Comparison of ENCODE assay signal across 8 cellular contexts in genomic region chr6:136317023-136317649, GRCh38. TPM values are rescaled to one million over a fixed set of nuclear protein-coding genes. Genes with fewer than 3 reads are reported as not detected.
DNase-seq lines count a peak whose midpoint lies in the region; ATAC-seq, FAIRE-seq and TF ChIP-seq lines count a peak whose summit lies in the region.

No MANE protein-coding gene starts in this region.

- no peak overlapping the region for H3K14ac ChIP-seq in H1 (ENCODE audit: insufficient read length)

- no peaks in the 10 kb centered on the region for H3K4me1 Mint-ChIP-seq in activated CD4-positive, alpha-beta memory T cell treated with anti-CD3 and anti-CD28 coated beads for 36 hours (ENCODE audit: low read depth)

- CTCF ChIA-PET in activated CD4-positive, alpha-beta memory T cell treated with anti-CD3 and anti-CD28 coated beads for 36 hours (lab: Charles Lee), result interaction anchor here (0.7 to 2.2 kb wide), 22 partner anchors 10 to 864 kb away, joined by 3 to 14 read pairs (median 4); partner anchors contain the start of genes BCLAF1 and MTFR2
- CTCF ChIA-PET in H1 (lab: Charles Lee; ENCODE audit: partially characterized antibody), result interaction anchor here (0.7 to 3.5 kb wide), 35 partner anchors 10 to 866 kb away, joined by 3 to 30 read pairs (median 4); partner anchors contain the start of genes BCLAF1 and MTFR2

- H3K23ac ChIP-seq in H1 (ENCODE audit: insufficient read length), result no peak overlapping the region

- no peak overlapping the region for H2BK5ac ChIP-seq in H1 (ENCODE audit: low read depth, low read length)

- no peak overlapping the region for H4K8ac ChIP-seq in H1 (ENCODE audit: extremely low read depth, insufficient read depth, low read length)

- no peak overlapping the region for H3K4me3 Mint-ChIP-seq in activated CD4-positive, alpha-beta memory T cell treated with anti-CD3 and anti-CD28 coated beads for 36 hours

- H2BK15ac ChIP-seq in H1 (ENCODE audit: low read length), result no peak overlapping the region

- H3K27ac ChIP-seq in cardiac muscle cell (no peak overlapping the region), H1 (ENCODE audit: low read depth, low read length) (no peak overlapping the region)

- no peak overlapping the region for H2BK12ac ChIP-seq in H1 (ENCODE audit: low read depth, low read length)

- no peaks in the 10 kb centered on the region for H3K79me2 ChIP-seq in H1 (ENCODE audit: control insufficient read depth in 1 of 2, insufficient read depth in 2 of 2, low read length in 2 of 2)

- no peak overlapping the region for H3K9ac ChIP-seq in H1 (replicated peaks in 1 of 4; ENCODE audit: extremely low read depth in 1 of 4, low read depth in 3 of 4, low read length in 3 of 4)

- H3K9me3 Mint-ChIP-seq in activated CD4-positive, alpha-beta memory T cell treated with anti-CD3 and anti-CD28 coated beads for 36 hours, result no peaks in the 10 kb centered on the region

- no peak overlapping the region for H2BK20ac ChIP-seq in H1 (ENCODE audit: low read length)

- no peaks in the 10 kb centered on the region; the same call in 1 of the 2 replicates for H3K23me2 ChIP-seq in H1 (ENCODE audit: low read depth, low read length)

- no peaks in the 10 kb centered on the region for H3K27me3 ChIP-seq in cardiac muscle cell
- H3K27me3 ChIP-seq in H1 (replicated peaks in 1 of 4; ENCODE audit: control insufficient read depth in 3 of 4, extremely low read depth in 1 of 4, insufficient read depth in 3 of 4, low read length in 3 of 4), result no peaks in the 10 kb centered on the region

- peak; percentile 95 for FAIRE-seq in H1 (lab: Jason Lieb, UNC)

- no peak overlapping the region for H3K18ac ChIP-seq in H1 (ENCODE audit: extremely low read depth, low read length)

- no peak overlapping the region for H3K56ac ChIP-seq in H1 (replicated peaks; ENCODE audit: insufficient read length, low read depth, low read length)

- 58% methylated on average over 5 of the region's 5 CpGs; no CpG with 5 or more reads in 1 of the 2 experiments for WGBS in H1 (ENCODE audit: extremely low coverage in 1 of 2, insufficient coverage in 1 of 2, insufficient read length in 1 of 2, insufficient replicate concordance in 2 of 2, low coverage in 1 of 2, low lambda C conversion rate in 2 of 2, missing lambda C conversion rate in 1 of 2), 2 experiments

- no peak overlapping the region for H3K4ac ChIP-seq in H1 (replicated peaks; ENCODE audit: insufficient read length, low read depth, low read length)

- peak; percentile 85 to 86 for TF ChIP-seq RAD21 in H1 (IDR thresholded peaks at IDR 0.05 in 1 of 2, conservative IDR thresholded peaks at IDR 0.05 in 1 of 2; ENCODE audit: low read depth in 2 of 2, low read length in 2 of 2)

- H3K36me3 ChIP-seq in cardiac muscle cell (no peaks in the 10 kb centered on the region), H1 (ENCODE audit: control insufficient read depth in 2 of 4, insufficient read depth in 4 of 4, low read length in 3 of 4) (no peaks in the 10 kb centered on the region)

- no peak overlapping the region for H2BK120ac ChIP-seq in H1 (replicated peaks; ENCODE audit: low read depth, low read length)

- no peaks in the 10 kb centered on the region for H3K9me3 ChIP-seq in cardiac muscle cell (ENCODE audit: low read depth)
- H3K9me3 ChIP-seq in H1 (ENCODE audit: insufficient read depth in 2 of 2, low read depth in 1 of 2, low read length in 1 of 2), result no peaks in the 10 kb centered on the region

- no peaks in the 10 kb centered on the region for H3K27me3 Mint-ChIP-seq in activated CD4-positive, alpha-beta memory T cell treated with anti-CD3 and anti-CD28 coated beads for 36 hours

- POLR2A ChIA-PET in activated CD4-positive, alpha-beta memory T cell treated with anti-CD3 and anti-CD28 coated beads for 36 hours (lab: Charles Lee), result no interaction called here
- POLR2A ChIA-PET in H1 (lab: Charles Lee; ENCODE audit: partially characterized antibody), result interaction anchor here (0.8 to 3.0 kb wide), 2 partner anchors 28 to 190 kb away, joined by 3 to 32 read pairs; partner anchors contain the start of gene BCLAF1

- H2AFZ ChIP-seq in H1 (ENCODE audit: low read length), result peak overlapping the region; percentile 79; the same call in 1 of the 2 replicates

- H3K4me1 ChIP-seq in cardiac muscle cell (ENCODE audit: low read depth) (no peaks in the 10 kb centered on the region), H1 (replicated peaks in 1 of 4; ENCODE audit: control insufficient read depth in 3 of 4, insufficient read depth in 4 of 4, low read length in 3 of 4) (no peaks in the 10 kb centered on the region)

- H3K4me2 ChIP-seq in H1 (ENCODE audit: insufficient read depth in 1 of 2, low read depth in 2 of 2, low read length in 2 of 2), result no peak overlapping the region

- H3K4me3 ChIP-seq in cardiac muscle cell (no peak overlapping the region), H1 (ENCODE audit: extremely low read depth in 1 of 4, insufficient read depth in 2 of 4, low read depth in 3 of 4, low read length in 4 of 4) (no peak overlapping the region)

- peak; percentile 83 for ATAC-seq in HG03342 (IDR thresholded peaks at IDR 0.05; ENCODE audit: unreplicated experiment)

- intact Hi-C loops in cardiac septum (cut with DNase I), result loop anchor here (10.0 kb wide), 2 partner anchors 782 to 812 kb away; no protein-coding TSS in a partner anchor
- intact Hi-C loops in activated CD4-positive, alpha-beta memory T cell treated with anti-CD3 and anti-CD28 coated beads for 36 hours (cut with micrococcal nuclease), result loop anchor here (2.0 kb wide), 5 partner anchors 26 to 810 kb away; partner anchors contain the start of gene MTFR2

- no peak for TF ChIP-seq POLR2A in H1 (IDR thresholded peaks at IDR 0.05; ENCODE audit: control extremely low read depth in 1 of 2, low read depth in 2 of 2, low read length in 2 of 2)

- no peak overlapping the region for H4K91ac ChIP-seq in H1 (replicated peaks; ENCODE audit: insufficient read length, low read length)

- no peaks in the 10 kb centered on the region for H3K36me3 Mint-ChIP-seq in activated CD4-positive, alpha-beta memory T cell treated with anti-CD3 and anti-CD28 coated beads for 36 hours

- H4K20me1 ChIP-seq in H1 (replicated peaks in 1 of 2; ENCODE audit: control insufficient read depth in 1 of 2, insufficient read depth in 2 of 2, low read length in 2 of 2), result no peaks in the 10 kb centered on the region

- no peaks in the 10 kb centered on the region for H3K79me1 ChIP-seq in H1 (ENCODE audit: low read depth, low read length)

- TF ChIP-seq CTCF in cardiac muscle cell (IDR thresholded peaks at IDR 0.05; ENCODE audit: low read depth, low read length), result peak; percentile 83
- peak; percentile 17 to 80 (median 72) for TF ChIP-seq CTCF in H1 (IDR thresholded peaks at IDR 0.05; ENCODE audit: control extremely low read depth in 1 of 3, insufficient read depth in 1 of 3, low read depth in 1 of 3, low read length in 3 of 3)

- DNase-seq in cardiac muscle cell (ENCODE audit: low read depth in 1 of 2, low spot score in 1 of 2), result peak; percentile 77
- DNase-seq in cardiac septum (ENCODE audit: low spot score), result no peak
- peak; percentile 74 to 87 for DNase-seq in NCI-H526 (lab: John Stamatoyannopoulos, UW)
- peak; percentile 69 for DNase-seq in activated CD4-positive, alpha-beta memory T cell treated with anti-CD3 and anti-CD28 coated beads for 36 hours
- peak in 1 of 2 experiments; percentile 25 for DNase-seq in H1 (ENCODE audit: low read depth in 1 of 2, low spot score in 2 of 2)
- DNase-seq in midbrain (lab: John Stamatoyannopoulos, UW), result peak; percentile 75
- DNase-seq in stimulated activated CD8-positive, alpha-beta memory T cell treated with anti-CD3 and anti-CD28 coated beads, Interleukin-7, amount 100 ng/mL, for 4 hours (ENCODE audit: low read depth in 2 of 2), result peak; percentile 20 to 38

- no peak overlapping the region for H3K27ac Mint-ChIP-seq in activated CD4-positive, alpha-beta memory T cell treated with anti-CD3 and anti-CD28 coated beads for 36 hours

- no peak overlapping the region for H2AK5ac ChIP-seq in H1 (ENCODE audit: low read depth, low read length)

- no peak overlapping the region for H4K5ac ChIP-seq in H1 (ENCODE audit: insufficient read length, low read depth, low read length)

- no peak for TF ChIP-seq EP300 in H1 (IDR thresholded peaks at IDR 0.05; ENCODE audit: borderline replicate concordance in 1 of 2, low read depth in 2 of 2, low read length in 2 of 2)

TF ChIP-seq in H1, 55 proteins besides CTCF, POLR2A, EP300 and RAD21:
- TF ChIP-seq BRCA1 (IDR thresholded peaks at IDR 0.05; ENCODE audit: low read depth, low read length) (no peak), NANOG (IDR thresholded peaks at IDR 0.05; ENCODE audit: insufficient read depth, low read depth, low read length, poor library complexity, severe bottlenecking) (no peak), CBX8 (IDR thresholded peaks at IDR 0.05; ENCODE audit: borderline replicate concordance, low read depth, low read length) (no peak), SAP30 (IDR thresholded peaks at IDR 0.05; ENCODE audit: insufficient read depth, insufficient replicate concordance, low read length) (no peak), KDM1A (IDR thresholded peaks at IDR 0.05; ENCODE audit: borderline replicate concordance, low read length) (no peak), POLR2AphosphoS5 (IDR thresholded peaks at IDR 0.05; ENCODE audit: low read depth, low read length) (no peak), BACH1 (IDR thresholded peaks at IDR 0.05; ENCODE audit: low read length) (no peak), CBX5 (IDR thresholded peaks at IDR 0.05; ENCODE audit: low read depth, low read length) (no peak), CTBP2 (IDR thresholded peaks at IDR 0.05; ENCODE audit: borderline replicate concordance, insufficient read depth, insufficient read length, low read length) (no peak)

RNA-seq across cellular contexts. Expression of gene BCLAF1, which starts 27.5 kb away (rescaled TPM):
- 101 and 102 TPM in 2 replicates for total RNA-seq in cardiac muscle cell
- 45.1 and 67.3 TPM in 2 replicates for polyA plus RNA-seq in cardiac muscle cell
- total RNA-seq in cardiac septum, result 81.5 TPM
- total RNA-seq in activated CD4-positive, alpha-beta memory T cell treated with anti-CD3 and anti-CD28 coated beads for 36 hours, result 100 to 1,000 TPM; 103 to 107 TPM
- total RNA-seq in H1 (2021; fragmentation: NEBNext Ultra II Directional; extraction: Animal tissue kit (Norgen Biotek cat#: 25700)), result 230 and 231 TPM in 2 replicates
- polyA plus RNA-seq in H1 (2011; rRNA removed), result 17.4 and 30.5 TPM in 2 replicates
- polyA plus RNA-seq in H1 (2011; cell fraction: cytosol; rRNA removed), result 33.3 TPM
- 47.1 TPM for polyA plus RNA-seq in H1 (2011; cell fraction: nucleus; rRNA removed)
- polyA plus RNA-seq in H1 (2012, experiment 1 of 2), result 77.4 to 217 TPM (median 108 TPM) in 4 replicates
- polyA plus RNA-seq in H1 (2012, experiment 2 of 2), result 3.2 TPM
- polyA plus RNA-seq in H1 (2013, experiment 1 of 2), result 141 TPM
- 136 TPM for polyA plus RNA-seq in H1 (2013, experiment 2 of 2)
- polyA minus RNA-seq in H1 (2011; rRNA and poly(A)+ RNA removed), result 141 and 194 TPM in 2 replicates
- polyA minus RNA-seq in H1 (2011; cell fraction: cytosol; rRNA and poly(A)+ RNA removed), result 120 TPM
- 197 TPM for polyA minus RNA-seq in H1 (2011; cell fraction: nucleus; rRNA and poly(A)+ RNA removed)
